ENCODE assay signal across 25 cellular contexts in the genomic region with DNA sequence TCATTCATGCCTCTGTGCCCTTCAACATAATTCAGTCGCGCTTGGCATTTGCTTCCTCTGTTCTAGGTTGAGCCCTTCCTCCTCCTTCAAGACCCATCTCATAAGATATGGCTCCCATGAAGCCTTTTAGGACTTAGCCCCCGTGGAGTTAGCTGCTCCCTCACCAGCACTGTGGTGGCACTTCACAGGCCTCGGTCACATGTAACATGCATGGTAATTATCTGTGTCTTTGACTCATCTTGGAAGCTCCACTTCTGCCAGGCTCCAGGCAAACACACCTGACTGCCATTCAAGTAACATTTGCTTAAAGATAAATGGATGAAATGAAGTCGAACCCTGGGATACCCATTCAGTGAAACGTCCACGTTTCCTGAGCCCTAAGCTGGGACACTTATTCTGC.
"Had no signal": no experiment of that assay in that cellular context is flagged by ENCODE, and none has a peak within 500 bp of the region (broad histone marks: within the 10 kb centered on the region; RNA-seq: fewer than 3 reads in every experiment).

No MANE protein-coding gene starts in this region.

- DNase-seq: activated CD4-positive, alpha-beta memory T cell treated with anti-CD3 and anti-CD28 coated beads for 36 hours; activated CD4-positive, alpha-beta T cell treated with anti-CD3 and anti-CD28 coated beads for 36 hours; activated CD4-positive, alpha-beta T cell treated with anti-CD3 and anti-CD28 coated beads, Interleukin-2, amount 10 ng/mL, durations not matched to agents 24 days and 14 days; activated CD4-positive, CD25-positive, alpha-beta regulatory T cell; activated CD4-positive, CD25-positive, alpha-beta regulatory T cell treated with anti-CD3 and anti-CD28 coated beads, Interleukin-2, amount 50 U/mL, for 72 hours; activated CD8-positive, alpha-beta memory T cell treated with anti-CD3 and anti-CD28 coated beads, Interleukin-2, amount 50 U/mL, for 4 hours; activated gamma-delta T cell treated with Interleukin-2 at 50 U/mL for 16 hours; activated naive CD4-positive, alpha-beta T cell treated with anti-CD3 and anti-CD28 coated beads, Interleukin-2, amount 50 U/mL, for 16 hours; activated naive CD4-positive, alpha-beta T cell treated with Interleukin-2 at 50 U/mL for 16 hours; activated T-cell treated with anti-CD3 and anti-CD28 coated beads, Interleukin-2, amount 50 U/mL, for 1 hour; activated T-cell treated with anti-CD3 and anti-CD28 coated beads, Interleukin-2, amount 50 U/mL, for 48 hours; amniotic stem cell; anterior cingulate cortex; caudate nucleus; dorsolateral prefrontal cortex; effector CD4-positive, alpha-beta T cell; effector memory CD8-positive, alpha-beta T cell; esophagus squamous epithelium; foreskin melanocyte; T-helper 2 cell had no signal

- H3K4me1 Mint-ChIP-seq: activated CD4-positive, alpha-beta T cell treated with anti-CD3 and anti-CD28 coated beads for 36 hours; activated CD4-positive, alpha-beta T cell treated with anti-CD3 and anti-CD28 coated beads, Interleukin-2, amount 10 ng/mL, durations not matched to agents 24 days and 14 days had no signal

- H3K36me3 Mint-ChIP-seq: activated CD4-positive, alpha-beta memory T cell treated with anti-CD3 and anti-CD28 coated beads for 36 hours; activated naive CD8-positive, alpha-beta T cell had no signal

- H3K27ac Mint-ChIP-seq: activated CD4-positive, alpha-beta memory T cell treated with anti-CD3 and anti-CD28 coated beads for 36 hours; activated CD4-positive, alpha-beta T cell treated with anti-CD3 and anti-CD28 coated beads for 36 hours; activated CD4-positive, alpha-beta T cell treated with anti-CD3 and anti-CD28 coated beads, Interleukin-2, amount 10 ng/mL, durations not matched to agents 24 days and 14 days; activated naive CD8-positive, alpha-beta T cell; activated T-helper 1 cell treated with anti-CD3 and anti-CD28 coated beads, Interleukin-12 subunit alpha, Interleukin-12 subunit beta, Interleukin-2, Interleukin-4 antibody, amounts not matched to agents 30 ng/mL and 10 ng/mL and 1 ng/mL, durations not matched to agents 14 hours and 24 hours and 36 hours; activated T-helper 2 cell treated with anti-CD3 and anti-CD28 coated beads, Interferon-gamma antibody, Interleukin-2, Interleukin-4, amounts not matched to agents 10 μg/mL and 5 μg/mL and 100 μg/mL, durations not matched to agents 14 hours and 24 hours and 36 hours; dendritic cell treated with granulocyte-macrophage colony-stimulating factor and Interleukin-4, amounts not matched to agents 40 ng/mL and 50 ng/mL, for 4 days; effector memory CD8-positive, alpha-beta T cell had no signal

- H3K27me3 Mint-ChIP-seq: activated CD4-positive, alpha-beta T cell treated with anti-CD3 and anti-CD28 coated beads for 36 hours; activated CD4-positive, alpha-beta T cell treated with anti-CD3 and anti-CD28 coated beads, Interleukin-2, amount 10 ng/mL, durations not matched to agents 24 days and 14 days; activated naive CD8-positive, alpha-beta T cell; dendritic cell treated with granulocyte-macrophage colony-stimulating factor and Interleukin-4, amounts not matched to agents 40 ng/mL and 50 ng/mL, for 4 days had no signal

- ATAC-seq: activated CD4-positive, alpha-beta T cell treated with anti-CD3 and anti-CD28 coated beads for 36 hours; effector memory CD8-positive, alpha-beta T cell; gastroesophageal sphincter had no signal

- H3K4me3 Mint-ChIP-seq: activated CD4-positive, alpha-beta memory T cell treated with anti-CD3 and anti-CD28 coated beads for 36 hours; activated CD4-positive, alpha-beta T cell treated with anti-CD3 and anti-CD28 coated beads for 36 hours; activated CD4-positive, alpha-beta T cell treated with anti-CD3 and anti-CD28 coated beads, Interleukin-2, amount 10 ng/mL, durations not matched to agents 24 days and 14 days; activated naive CD8-positive, alpha-beta T cell; activated T-helper 1 cell treated with anti-CD3 and anti-CD28 coated beads, Interleukin-12 subunit alpha, Interleukin-12 subunit beta, Interleukin-2, Interleukin-4 antibody, amounts not matched to agents 30 ng/mL and 10 ng/mL and 1 ng/mL, durations not matched to agents 14 hours and 24 hours and 36 hours; dendritic cell treated with granulocyte-macrophage colony-stimulating factor and Interleukin-4, amounts not matched to agents 40 ng/mL and 50 ng/mL, for 4 days; effector memory CD8-positive, alpha-beta T cell had no signal

- H3K9me3 Mint-ChIP-seq: activated CD4-positive, alpha-beta memory T cell treated with anti-CD3 and anti-CD28 coated beads for 36 hours; activated CD4-positive, alpha-beta T cell treated with anti-CD3 and anti-CD28 coated beads, Interleukin-2, amount 10 ng/mL, durations not matched to agents 24 days and 14 days; activated T-helper 1 cell treated with anti-CD3 and anti-CD28 coated beads, Interleukin-12 subunit alpha, Interleukin-12 subunit beta, Interleukin-2, Interleukin-4 antibody, amounts not matched to agents 30 ng/mL and 10 ng/mL and 1 ng/mL, durations not matched to agents 14 hours and 24 hours and 36 hours; activated T-helper 2 cell treated with anti-CD3 and anti-CD28 coated beads, Interferon-gamma antibody, Interleukin-2, Interleukin-4, amounts not matched to agents 10 μg/mL and 5 μg/mL and 100 μg/mL, durations not matched to agents 14 hours and 24 hours and 36 hours; dendritic cell treated with granulocyte-macrophage colony-stimulating factor and Interleukin-4, amounts not matched to agents 40 ng/mL and 50 ng/mL, for 4 days; effector memory CD8-positive, alpha-beta T cell had no signal
